In genomic region chr19:56603829-56604228, GRCh38 we compare ENCODE assay signal across 20 cellular contexts. TPM values are rescaled to one million over a fixed set of nuclear protein-coding genes. Genes with fewer than 3 reads are reported as not detected.
"Had no signal": no experiment of that assay in that cellular context is flagged by ENCODE, and none has a peak within 500 bp of the region (broad histone marks: within the 10 kb centered on the region; RNA-seq: fewer than 3 reads in every experiment).

No MANE protein-coding gene starts in this region.

- H3K27ac ChIP-seq: breast epithelium, esophagus muscularis mucosa, ovary, SK-N-MC, tibial artery had no signal

- H3K36me3 ChIP-seq: ovary had no signal

- ATAC-seq: activated CD8-positive, alpha-beta memory T cell treated with anti-CD3 and anti-CD28 coated beads, Interleukin-2, amount 10 ng/mL, durations not matched to agents 7 days and 5 days; activated T-helper 17 cell treated with anti-CD3 and anti-CD28 coated beads, Interleukin-2, amount 50 U/mL, for 72 hours; naive thymus-derived CD8-positive, alpha-beta T cell had no signal

- H3K4me1 ChIP-seq: breast epithelium, esophagus muscularis mucosa, tibial artery had no signal

- DNase-seq: activated B cell treated with CpG ODN at 0.5 μM for 24 hours; activated CD4-positive, alpha-beta memory T cell treated with anti-CD3 and anti-CD28 coated beads, Interleukin-2, amount 10 ng/mL, durations not matched to agents 7 days and 5 days; activated CD4-positive, alpha-beta T cell treated with anti-CD3 and anti-CD28 coated beads for 4 hours; activated CD8-positive, alpha-beta memory T cell treated with anti-CD3 and anti-CD28 coated beads, Interleukin-2, amount 10 ng/mL, durations not matched to agents 7 days and 5 days; activated naive CD4-positive, alpha-beta T cell; activated naive CD8-positive, alpha-beta T cell treated with anti-CD3 and anti-CD28 coated beads, Interleukin-2, amount 10 ng/mL, durations not matched to agents 7 days and 5 days; activated T-cell treated with anti-CD3 and anti-CD28 coated beads, Interleukin-2, amount 50 U/mL, for 1 hour; aorta; effector CD8-positive, alpha-beta T cell; kidney glomerular epithelial cell; mesendoderm; naive thymus-derived CD8-positive, alpha-beta T cell; ovary; stimulated activated naive CD4-positive, alpha-beta T cell; tibial artery had no signal

- H3K4me3 ChIP-seq: breast epithelium, esophagus muscularis mucosa, ovary, SK-N-MC, tibial artery had no signal

- H3K27me3 ChIP-seq: breast epithelium, esophagus muscularis mucosa, ovary, tibial artery had no signal

RNA-seq across cellular contexts. Expression of gene SMIM17, which starts 39.1 kb away (rescaled TPM):
- total RNA-seq: activated B cell treated with CpG ODN at 0.5 μM for 24 hours; activated CD8-positive, alpha-beta memory T cell treated with anti-CD3 and anti-CD28 coated beads, Interleukin-2, amount 10 ng/mL, durations not matched to agents 7 days and 5 days; activated T-helper 17 cell treated with anti-CD3 and anti-CD28 coated beads, Interleukin-2, amount 50 U/mL, for 72 hours; naive thymus-derived CD8-positive, alpha-beta T cell had no signal
- polyA plus RNA-seq: liver had no signal
